In the genomic region with DNA sequence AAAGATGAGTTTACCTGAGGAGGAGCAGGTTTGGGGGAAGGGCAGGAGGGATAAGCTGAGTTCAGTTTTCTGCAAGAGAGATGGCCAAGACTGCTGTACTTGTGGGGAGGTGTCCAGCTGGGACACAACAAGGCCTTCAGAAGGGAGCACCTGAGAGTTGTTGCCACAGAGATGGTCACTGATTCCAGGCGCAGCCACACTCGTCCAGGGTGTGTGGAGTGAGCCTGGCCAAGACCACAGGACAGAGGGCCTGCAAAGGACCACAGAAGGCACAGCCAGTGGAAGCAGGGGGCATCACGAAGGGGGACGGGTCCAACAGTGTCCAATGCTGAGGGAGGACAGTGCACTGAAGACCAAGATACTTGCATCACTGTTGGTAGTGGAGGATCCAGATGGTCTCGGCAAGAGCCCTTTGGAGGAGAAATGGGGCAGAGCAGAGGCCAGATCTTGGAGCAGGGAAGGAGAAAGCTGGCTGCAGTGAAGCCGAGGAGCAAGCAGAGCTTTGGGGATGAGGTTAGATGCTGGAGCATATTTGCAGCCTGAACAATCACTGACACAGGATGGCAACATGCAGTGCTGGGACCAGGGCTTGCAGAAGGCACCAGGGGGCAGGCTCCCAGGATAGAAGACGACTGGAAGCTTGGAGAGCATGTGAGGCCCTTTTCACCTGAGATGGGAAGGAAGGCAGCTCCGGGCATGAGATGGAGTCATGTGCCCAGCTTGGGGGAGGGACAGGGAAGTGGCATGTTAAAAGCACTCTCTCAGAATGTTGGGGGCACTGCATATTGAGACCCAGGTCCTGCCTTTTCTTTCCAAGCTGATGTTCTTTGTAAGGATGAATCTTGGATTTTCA, we compare ENCODE assay signal across 1 cellular context.
TF ChIP-seq lines count a peak whose summit lies in the region.

No MANE protein-coding gene starts in this region.

TF ChIP-seq in K562, 482 proteins besides CTCF, POLR2A, EP300 and RAD21:
- TF ChIP-seq, protein P1, sequence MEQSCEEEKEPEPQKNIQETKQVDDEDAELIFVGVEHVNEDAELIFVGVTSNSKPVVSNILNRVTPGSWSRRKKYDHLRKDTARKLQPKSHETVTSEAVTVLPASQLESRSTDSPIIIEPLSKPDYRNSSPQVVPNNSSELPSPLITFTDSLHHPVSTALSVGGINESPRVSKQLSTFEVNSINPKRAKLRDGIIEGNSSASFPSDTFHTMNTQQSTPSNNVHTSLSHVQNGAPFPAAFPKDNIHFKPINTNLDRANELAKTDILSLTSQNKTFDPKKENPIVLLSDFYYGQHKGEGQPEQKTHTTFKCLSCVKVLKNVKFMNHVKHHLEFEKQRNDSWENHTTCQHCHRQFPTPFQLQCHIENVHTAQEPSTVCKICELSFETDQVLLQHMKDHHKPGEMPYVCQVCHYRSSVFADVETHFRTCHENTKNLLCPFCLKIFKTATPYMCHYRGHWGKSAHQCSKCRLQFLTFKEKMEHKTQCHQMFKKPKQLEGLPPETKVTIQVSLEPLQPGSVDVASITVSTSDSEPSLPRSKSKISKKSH (CRISPR knock-in tag; IDR thresholded peaks at IDR 0.05), result no peak
- TF ChIP-seq E2F3 (CRISPR knock-in tag; IDR thresholded peaks at IDR 0.05) (0 out of 2 replicates have a peak, but pooled peaks have one; percentile 34), SMAD1 (IDR thresholded peaks at IDR 0.05; ENCODE audit: low read depth, low read length, partially characterized antibody) (no peak), ZNF644 (tag; IDR thresholded peaks at IDR 0.05; ENCODE audit: low read depth) (0 out of 2 replicates have a peak, but pooled peaks have one; percentile 31), CHD4 (IDR thresholded peaks at IDR 0.05; ENCODE audit: insufficient read depth, insufficient replicate concordance, low read depth, low read length, poor library complexity, severe bottlenecking) (no peak), BACH1 (tag; IDR thresholded peaks at IDR 0.05) (0 out of 2 replicates have a peak, but pooled peaks have one; percentile 3), DPF2 (IDR thresholded peaks at IDR 0.05) (no peak), NR1H2 (CRISPR knock-in tag; IDR thresholded peaks at IDR 0.05) (no peak), MED1 (CRISPR knock-in tag; IDR thresholded peaks at IDR 0.05; ENCODE audit: borderline replicate concordance) (no peak), CBFB (CRISPR knock-in tag; IDR thresholded peaks at IDR 0.05) (no peak), SMARCC2 (IDR thresholded peaks at IDR 0.05; ENCODE audit: low read depth) (no peak), MAFF (IDR thresholded peaks at IDR 0.05; ENCODE audit: low read length) (no peak), SMARCE1 (IDR thresholded peaks at IDR 0.05) (no peak), SAP30 (IDR thresholded peaks at IDR 0.05; ENCODE audit: borderline replicate concordance, insufficient read depth, low read depth, low read length, poor library complexity, severe bottlenecking) (no peak)
- TF ChIP-seq, protein P2, sequence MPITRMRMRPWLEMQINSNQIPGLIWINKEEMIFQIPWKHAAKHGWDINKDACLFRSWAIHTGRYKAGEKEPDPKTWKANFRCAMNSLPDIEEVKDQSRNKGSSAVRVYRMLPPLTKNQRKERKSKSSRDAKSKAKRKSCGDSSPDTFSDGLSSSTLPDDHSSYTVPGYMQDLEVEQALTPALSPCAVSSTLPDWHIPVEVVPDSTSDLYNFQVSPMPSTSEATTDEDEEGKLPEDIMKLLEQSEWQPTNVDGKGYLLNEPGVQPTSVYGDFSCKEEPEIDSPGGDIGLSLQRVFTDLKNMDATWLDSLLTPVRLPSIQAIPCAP (CRISPR knock-in tag; IDR thresholded peaks at IDR 0.05; ENCODE audit: borderline replicate concordance), result no peak
TF ChIP-seq in K562: peak in this region for 3.
